1 cellular context compared by ENCODE assay signal in genomic region chr12:92928962-92929915, GRCh38.
TF ChIP-seq lines count a peak whose summit lies in the region.

TSS of gene EEA1 (minus strand) at chr12:92929295. CDS start at chr12:92929066, 229 bp downstream.

TF ChIP-seq in HepG2, 621 proteins besides CTCF, POLR2A, EP300 and RAD21 (continued from another document and continues in another):
- TF ChIP-seq ZNF329 (CRISPR knock-in tag; IDR thresholded peaks at IDR 0.05; ENCODE audit: low read depth): peak; percentile 75; the same call in 1 of the 2 replicates
- no peak for TF ChIP-seq ZC3H4 (CRISPR knock-in tag; IDR thresholded peaks at IDR 0.05; ENCODE audit: borderline replicate concordance)
- no peak for TF ChIP-seq ZNF256 (CRISPR knock-in tag; conservative IDR thresholded peaks at IDR 0.05)
- no peak for TF ChIP-seq SOX6 (IDR thresholded peaks at IDR 0.05)
- TF ChIP-seq SOX6 (CRISPR knock-in tag; IDR thresholded peaks at IDR 0.05): peak; percentile 72
- TF ChIP-seq ZNF232 (CRISPR knock-in tag; IDR thresholded peaks at IDR 0.05; ENCODE audit: borderline replicate concordance): peak; percentile 94
- TF ChIP-seq ZFP36 (IDR thresholded peaks at IDR 0.05; ENCODE audit: borderline replicate concordance, low read depth, low read length, partially characterized antibody): no peak
- TF ChIP-seq ZNF530 (CRISPR knock-in tag; IDR thresholded peaks at IDR 0.05; ENCODE audit: low read depth): no peak
- TF ChIP-seq ZBTB38 (CRISPR knock-in tag; IDR thresholded peaks at IDR 0.05): peak; percentile 93
- TF ChIP-seq IKZF5 (CRISPR knock-in tag; IDR thresholded peaks at IDR 0.05): peak; percentile 85
- TF ChIP-seq, protein P1, sequence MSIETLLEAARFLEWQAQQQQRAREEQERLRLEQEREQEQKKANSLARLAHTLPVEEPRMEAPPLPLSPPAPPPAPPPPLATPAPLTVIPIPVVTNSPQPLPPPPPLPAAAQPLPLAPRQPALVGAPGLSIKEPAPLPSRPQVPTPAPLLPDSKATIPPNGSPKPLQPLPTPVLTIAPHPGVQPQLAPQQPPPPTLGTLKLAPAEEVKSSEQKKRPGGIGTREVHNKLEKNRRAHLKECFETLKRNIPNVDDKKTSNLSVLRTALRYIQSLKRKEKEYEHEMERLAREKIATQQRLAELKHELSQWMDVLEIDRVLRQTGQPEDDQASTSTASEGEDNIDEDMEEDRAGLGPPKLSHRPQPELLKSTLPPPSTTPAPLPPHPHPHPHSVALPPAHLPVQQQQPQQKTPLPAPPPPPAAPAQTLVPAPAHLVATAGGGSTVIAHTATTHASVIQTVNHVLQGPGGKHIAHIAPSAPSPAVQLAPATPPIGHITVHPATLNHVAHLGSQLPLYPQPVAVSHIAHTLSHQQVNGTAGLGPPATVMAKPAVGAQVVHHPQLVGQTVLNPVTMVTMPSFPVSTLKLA (IDR thresholded peaks at IDR 0.05): peak; percentile 25; the same call in 1 of the 2 replicates
- no peak for TF ChIP-seq MAZ (IDR thresholded peaks at IDR 0.05; ENCODE audit: borderline replicate concordance, low read depth, low read length)
- peak; percentile 95 for TF ChIP-seq MAZ (CRISPR knock-in tag; IDR thresholded peaks at IDR 0.05; ENCODE audit: low read depth)
- peak; percentile 64; the same call in 1 of the 2 replicates for TF ChIP-seq SOX5 (CRISPR knock-in tag; IDR thresholded peaks at IDR 0.05; ENCODE audit: borderline replicate concordance)
- TF ChIP-seq PAF1 (CRISPR knock-in tag; IDR thresholded peaks at IDR 0.05): no peak
- TF ChIP-seq KDM5A (IDR thresholded peaks at IDR 0.05; ENCODE audit: borderline replicate concordance, low read length): no peak
- peak; percentile 76; the same call in 1 of the 2 replicates for TF ChIP-seq TMF1 (CRISPR knock-in tag; IDR thresholded peaks at IDR 0.05; ENCODE audit: low read depth)
- 0 out of 2 replicates have a peak, but pooled peaks have one; percentile 42 for TF ChIP-seq ZNF101 (CRISPR knock-in tag; IDR thresholded peaks at IDR 0.05; ENCODE audit: borderline replicate concordance, low read depth)
- TF ChIP-seq, protein P2, sequence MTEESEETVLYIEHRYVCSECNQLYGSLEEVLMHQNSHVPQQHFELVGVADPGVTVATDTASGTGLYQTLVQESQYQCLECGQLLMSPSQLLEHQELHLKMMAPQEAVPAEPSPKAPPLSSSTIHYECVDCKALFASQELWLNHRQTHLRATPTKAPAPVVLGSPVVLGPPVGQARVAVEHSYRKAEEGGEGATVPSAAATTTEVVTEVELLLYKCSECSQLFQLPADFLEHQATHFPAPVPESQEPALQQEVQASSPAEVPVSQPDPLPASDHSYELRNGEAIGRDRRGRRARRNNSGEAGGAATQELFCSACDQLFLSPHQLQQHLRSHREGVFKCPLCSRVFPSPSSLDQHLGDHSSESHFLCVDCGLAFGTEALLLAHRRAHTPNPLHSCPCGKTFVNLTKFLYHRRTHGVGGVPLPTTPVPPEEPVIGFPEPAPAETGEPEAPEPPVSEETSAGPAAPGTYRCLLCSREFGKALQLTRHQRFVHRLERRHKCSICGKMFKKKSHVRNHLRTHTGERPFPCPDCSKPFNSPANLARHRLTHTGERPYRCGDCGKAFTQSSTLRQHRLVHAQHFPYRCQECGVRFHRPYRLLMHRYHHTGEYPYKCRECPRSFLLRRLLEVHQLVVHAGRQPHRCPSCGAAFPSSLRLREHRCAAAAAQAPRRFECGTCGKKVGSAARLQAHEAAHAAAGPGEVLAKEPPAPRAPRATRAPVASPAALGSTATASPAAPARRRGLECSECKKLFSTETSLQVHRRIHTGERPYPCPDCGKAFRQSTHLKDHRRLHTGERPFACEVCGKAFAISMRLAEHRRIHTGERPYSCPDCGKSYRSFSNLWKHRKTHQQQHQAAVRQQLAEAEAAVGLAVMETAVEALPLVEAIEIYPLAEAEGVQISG (CRISPR knock-in tag; IDR thresholded peaks at IDR 0.05): peak; percentile 84
- TF ChIP-seq ZNF367 (CRISPR knock-in tag; IDR thresholded peaks at IDR 0.05; ENCODE audit: borderline replicate concordance): no peak
- TF ChIP-seq ZNF512 (CRISPR knock-in tag; IDR thresholded peaks at IDR 0.05): no peak
- TF ChIP-seq SRSF9 (IDR thresholded peaks at IDR 0.05; ENCODE audit: borderline replicate concordance, insufficient read depth, low read depth, low read length, poor library complexity, severe bottlenecking): no peak
- no peak for TF ChIP-seq ZNF850 (CRISPR knock-in tag; conservative IDR thresholded peaks at IDR 0.05)
- TF ChIP-seq ATM (IDR thresholded peaks at IDR 0.05; ENCODE audit: borderline replicate concordance): no peak
- TF ChIP-seq RELA (CRISPR knock-in tag; IDR thresholded peaks at IDR 0.05): no peak
- no peak for TF ChIP-seq TP53 (CRISPR knock-in tag; conservative IDR thresholded peaks at IDR 0.05)
- no peak for TF ChIP-seq SIX4 (CRISPR knock-in tag; IDR thresholded peaks at IDR 0.05)
- TF ChIP-seq, protein P3, sequence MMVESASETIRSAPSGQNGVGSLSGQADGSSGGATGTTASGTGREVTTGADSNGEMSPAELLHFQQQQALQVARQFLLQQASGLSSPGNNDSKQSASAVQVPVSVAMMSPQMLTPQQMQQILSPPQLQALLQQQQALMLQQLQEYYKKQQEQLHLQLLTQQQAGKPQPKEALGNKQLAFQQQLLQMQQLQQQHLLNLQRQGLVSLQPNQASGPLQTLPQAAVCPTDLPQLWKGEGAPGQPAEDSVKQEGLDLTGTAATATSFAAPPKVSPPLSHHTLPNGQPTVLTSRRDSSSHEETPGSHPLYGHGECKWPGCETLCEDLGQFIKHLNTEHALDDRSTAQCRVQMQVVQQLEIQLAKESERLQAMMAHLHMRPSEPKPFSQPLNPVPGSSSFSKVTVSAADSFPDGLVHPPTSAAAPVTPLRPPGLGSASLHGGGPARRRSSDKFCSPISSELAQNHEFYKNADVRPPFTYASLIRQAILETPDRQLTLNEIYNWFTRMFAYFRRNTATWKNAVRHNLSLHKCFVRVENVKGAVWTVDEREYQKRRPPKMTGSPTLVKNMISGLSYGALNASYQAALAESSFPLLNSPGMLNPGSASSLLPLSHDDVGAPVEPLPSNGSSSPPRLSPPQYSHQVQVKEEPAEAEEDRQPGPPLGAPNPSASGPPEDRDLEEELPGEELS (CRISPR knock-in tag; IDR thresholded peaks at IDR 0.05): peak; percentile 70; the same call in 1 of the 2 replicates
- TF ChIP-seq ZNF224 (CRISPR knock-in tag; IDR thresholded peaks at IDR 0.05): peak; percentile 38; the same call in 1 of the 2 replicates
- peak in 1 of 2 experiments; percentile 53; a peak in 1 of 4 replicates for TF ChIP-seq REST (IDR thresholded peaks at IDR 0.05; ENCODE audit: borderline replicate concordance in 1 of 2, low read depth in 1 of 2, low read length in 2 of 2)
- TF ChIP-seq KLF15 (CRISPR knock-in tag; IDR thresholded peaks at IDR 0.05; ENCODE audit: borderline replicate concordance): peak; percentile 96
- 0 out of 2 replicates have a peak, but pooled peaks have one; percentile 80 for TF ChIP-seq KLF9 (CRISPR knock-in tag; IDR thresholded peaks at IDR 0.05; ENCODE audit: low read depth)
- TF ChIP-seq ZNF407 (CRISPR knock-in tag; IDR thresholded peaks at IDR 0.05; ENCODE audit: not compliant biosample characterization): peak; percentile 93
- peak; percentile 34; the same call in 1 of the 2 replicates for TF ChIP-seq ZNF143 (CRISPR knock-in tag; IDR thresholded peaks at IDR 0.05)
- TF ChIP-seq SMARCC2 (IDR thresholded peaks at IDR 0.05): no peak
- no peak for TF ChIP-seq NPAS2 (CRISPR knock-in tag; IDR thresholded peaks at IDR 0.05; ENCODE audit: borderline replicate concordance)
- 0 out of 2 replicates have a peak, but pooled peaks have one; percentile 17 for TF ChIP-seq SMAD3 (CRISPR knock-in tag; IDR thresholded peaks at IDR 0.05)
- TF ChIP-seq, protein P4, sequence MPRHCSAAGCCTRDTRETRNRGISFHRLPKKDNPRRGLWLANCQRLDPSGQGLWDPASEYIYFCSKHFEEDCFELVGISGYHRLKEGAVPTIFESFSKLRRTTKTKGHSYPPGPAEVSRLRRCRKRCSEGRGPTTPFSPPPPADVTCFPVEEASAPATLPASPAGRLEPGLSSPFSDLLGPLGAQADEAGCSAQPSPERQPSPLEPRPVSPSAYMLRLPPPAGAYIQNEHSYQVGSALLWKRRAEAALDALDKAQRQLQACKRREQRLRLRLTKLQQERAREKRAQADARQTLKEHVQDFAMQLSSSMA (CRISPR knock-in tag; IDR thresholded peaks at IDR 0.05): peak; percentile 83
